ENCODE assay signal across 20 cellular contexts in the genomic region with DNA sequence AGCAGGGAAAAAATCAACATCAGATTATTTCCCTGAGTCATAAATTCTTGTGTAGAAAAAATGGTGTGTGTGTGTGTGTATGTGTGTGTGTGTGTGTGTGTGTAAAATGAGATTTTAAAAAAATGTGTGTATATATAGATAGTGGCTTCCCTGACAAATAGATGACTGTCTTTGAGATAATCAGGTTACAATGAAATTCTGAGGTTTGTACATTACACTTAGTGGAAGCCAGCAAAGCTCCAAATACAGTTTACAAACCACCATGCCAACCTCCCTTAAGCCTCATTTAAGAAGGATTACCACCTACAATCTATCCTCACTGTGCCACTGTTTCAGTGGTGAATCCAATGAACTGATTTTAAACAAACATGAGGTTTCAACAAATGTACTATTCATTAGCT.
A peak's percentile ranks its signal among the peaks of the same experiment; 100 is the strongest.
DNase-seq lines count a peak whose midpoint lies in the region; ATAC-seq, FAIRE-seq and TF ChIP-seq lines count a peak whose summit lies in the region.
"Had no signal": no experiment of that assay in that cellular context is flagged by ENCODE, and none has a peak within 500 bp of the region (broad histone marks: within the 10 kb centered on the region; RNA-seq: fewer than 3 reads in every experiment).

No MANE protein-coding gene starts in this region.

- intact Hi-C loops in K562 (cut with micrococcal nuclease): no loop called here

- CTCF ChIA-PET in K562 (lab: Yijun Ruan, JAX; ENCODE audit: low intra/inter-chr PET ratio): no interaction called here

- FAIRE-seq in GM12891 (lab: Jason Lieb, UNC) (peak; percentile 23), K562 (lab: Jason Lieb, UNC) (peak; percentile 15)

- H3K27ac ChIP-seq in K562 (ENCODE audit: extremely low read depth, low read depth, low read length): no peak overlapping the region
- peak overlapping the region; percentile 71 for H3K27ac ChIP-seq in neutrophil
- H3K27ac ChIP-seq: hepatocyte, lower lobe of right lung, skin epidermis, vagina had no signal

- H3K9me3 ChIP-seq in K562 (replicated peaks; ENCODE audit: control insufficient read depth, insufficient read depth, low read depth, low read length): no peaks in the 10 kb centered on the region
- no peaks in the 10 kb centered on the region for H3K9me3 ChIP-seq in neutrophil
- H3K9me3 ChIP-seq: lower lobe of right lung, vagina had no signal

- no peak overlapping the region for H3K9ac ChIP-seq in K562 (ENCODE audit: insufficient read depth in 1 of 2, low read depth in 2 of 2, low read length in 2 of 2)

- no peak for TF ChIP-seq POLR2A in GM12891 (IDR thresholded peaks at IDR 0.05; ENCODE audit: low read depth, low read length)
- no peak for TF ChIP-seq POLR2A in K562 (conservative IDR thresholded peaks at IDR 0.05)

- in situ Hi-C loops in K562 (cut with MboI): no loop called here

- no TSS peak for BruUV-seq in K562 (replicated peaks; lab: Mats Ljungman, UMichigan)

- H2AFZ ChIP-seq in K562 (ENCODE audit: low read depth, low read length): no peak overlapping the region
- H2AFZ ChIP-seq: hepatocyte had no signal

- no peak overlapping the region for H3K4me2 ChIP-seq in K562 (ENCODE audit: insufficient read depth, low read length)
- H3K4me2 ChIP-seq: hepatocyte had no signal

- TF ChIP-seq CTCF in K562 (IDR thresholded peaks at IDR 0.05 in 2 of 3, conservative IDR thresholded peaks at IDR 0.05 in 1 of 3; ENCODE audit: insufficient read depth in 2 of 3, low read depth in 1 of 3, low read length in 3 of 3) (no peak), neutrophil (IDR thresholded peaks at IDR 0.05) (no peak)

- H3K4me3 ChIP-seq in K562 (no peak overlapping the region), neutrophil (ENCODE audit: low read depth in 1 of 2, low read length in 1 of 2) (no peak overlapping the region)
- H3K4me3 ChIP-seq: hepatocyte, lower lobe of right lung, skin epidermis, vagina had no signal

- DNase-seq in GM12891 (ENCODE audit: insufficient read length, low spot score) (no peak), LHCN-M2 (ENCODE audit: low read depth) (peak; percentile 28), K562 (ENCODE audit: extremely low read depth in 1 of 4, low spot score in 3 of 4) (no peak)
- DNase-seq: activated CD4-positive, alpha-beta memory T cell treated with anti-CD3 and anti-CD28 coated beads for 36 hours; activated naive CD8-positive, alpha-beta T cell treated with anti-CD3 and anti-CD28 coated beads, Interleukin-2, amount 50 U/mL, for 24 hours; activated T-cell treated with anti-CD3 and anti-CD28 coated beads, Interleukin-2, amount 50 U/mL, for 48 hours; Calu3; effector memory CD8-positive, alpha-beta T cell; lower lobe of right lung; MM.1S; NCI-H146; posterior cingulate gyrus; stimulated activated CD4-positive, alpha-beta T cell treated with anti-CD3 and anti-CD28 coated beads, Interleukin-4, amount 100 ng/mL, for 1 hour had no signal

- H4K20me1 ChIP-seq in K562 (replicated peaks; ENCODE audit: control insufficient read depth, insufficient read depth, low read length): peaks cover 16% of the 10 kb centered on the region; the same call in 1 of the 2 replicates

- no peak for ATAC-seq in K562
- ATAC-seq in HG03469 (IDR thresholded peaks at IDR 0.05; ENCODE audit: unreplicated experiment): no peak
- ATAC-seq in HG03432 (IDR thresholded peaks at IDR 0.05; ENCODE audit: unreplicated experiment): no peak
- ATAC-seq in GM21717 (IDR thresholded peaks at IDR 0.05; ENCODE audit: unreplicated experiment): no peak
- ATAC-seq: activated naive CD8-positive, alpha-beta T cell treated with anti-CD3 and anti-CD28 coated beads, Interleukin-2, amount 50 U/mL, for 24 hours; effector memory CD8-positive, alpha-beta T cell; lower lobe of right lung had no signal

- TF ChIP-seq RAD21 in K562 (CRISPR knock-in tag; conservative IDR thresholded peaks at IDR 0.05 in 1 of 2, IDR thresholded peaks at IDR 0.05 in 1 of 2): no peak

- H3K79me2 ChIP-seq in K562 (ENCODE audit: control insufficient read depth, insufficient read depth, low read length): peaks cover 98% of the 10 kb centered on the region

- H3K27me3 ChIP-seq in K562 (ENCODE audit: control insufficient read depth in 2 of 2, insufficient read depth in 2 of 2, low read length in 2 of 2) (no peaks in the 10 kb centered on the region), neutrophil (no peaks in the 10 kb centered on the region)
- H3K27me3 ChIP-seq: hepatocyte, vagina had no signal

- POLR2A ChIA-PET in K562 (lab: Yijun Ruan, JAX): interaction anchor here (1.0 to 1.9 kb wide), 4 partner anchors 12 to 74 kb away, joined by 3 to 7 read pairs (median 4); no protein-coding TSS in a partner anchor

- H3K36me3 ChIP-seq in K562 (ENCODE audit: control insufficient read depth, insufficient read depth, low read length) (peaks cover 2% of the 10 kb centered on the region; the same call in 1 of the 3 replicates), neutrophil (no peaks in the 10 kb centered on the region)
- H3K36me3 ChIP-seq: lower lobe of right lung, vagina had no signal

- TF ChIP-seq EP300 in K562 (IDR thresholded peaks at IDR 0.05; ENCODE audit: low read length): no peak

- H3K9me1 ChIP-seq in K562 (ENCODE audit: control insufficient read depth, insufficient read depth, low read length): no peaks in the 10 kb centered on the region

- H3K4me1 ChIP-seq in K562 (replicated peaks in 1 of 2; ENCODE audit: control insufficient read depth in 2 of 2, insufficient read depth in 2 of 2, low read length in 2 of 2) (peaks cover 7 to 31% of the 10 kb centered on the region in 2 experiments; a peak in 3 of 5 replicates), neutrophil (ENCODE audit: control insufficient read depth in 1 of 2, insufficient read depth in 1 of 2, low read depth in 1 of 2, low read length in 1 of 2) (peaks cover 71 to 73% of the 10 kb centered on the region in 2 experiments)

TF ChIP-seq in GM12891, 5 proteins besides CTCF, POLR2A, EP300 and RAD21:
- no peak for TF ChIP-seq POLR2AphosphoS5 (IDR thresholded peaks at IDR 0.05; ENCODE audit: low read depth, low read length)
- TF ChIP-seq SPI1 (IDR thresholded peaks at IDR 0.05; ENCODE audit: low read depth, low read length): no peak
- no peak for TF ChIP-seq TAF1 (IDR thresholded peaks at IDR 0.05; ENCODE audit: low read depth, low read length)
- no peak for TF ChIP-seq PAX5 (IDR thresholded peaks at IDR 0.05; ENCODE audit: insufficient read depth, low read length, severe bottlenecking)
- TF ChIP-seq POU2F2 (IDR thresholded peaks at IDR 0.05; ENCODE audit: low read depth, low read length): no peak
TF ChIP-seq in GM12891: peak in this region for 0.

TF ChIP-seq in K562, 482 proteins besides CTCF, POLR2A, EP300 and RAD21 (continues in another document):
- TF ChIP-seq KDM1A (IDR thresholded peaks at IDR 0.05): peak; percentile 56 to 63; a peak in 2 of 4 replicates
- no peak for TF ChIP-seq MEF2A (IDR thresholded peaks at IDR 0.05; ENCODE audit: control insufficient read depth, low read depth, low read length)
- TF ChIP-seq, protein P1, sequence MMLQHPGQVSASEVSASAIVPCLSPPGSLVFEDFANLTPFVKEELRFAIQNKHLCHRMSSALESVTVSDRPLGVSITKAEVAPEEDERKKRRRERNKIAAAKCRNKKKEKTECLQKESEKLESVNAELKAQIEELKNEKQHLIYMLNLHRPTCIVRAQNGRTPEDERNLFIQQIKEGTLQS (IDR thresholded peaks at IDR 0.05): 0 out of 2 replicates have a peak, but pooled peaks have one; percentile 13
- TF ChIP-seq, protein P1 (CRISPR knock-in tag; conservative IDR thresholded peaks at IDR 0.05): no peak
- 0 out of 2 replicates have a peak, but pooled peaks have one; percentile 42 for TF ChIP-seq SMARCA4 (IDR thresholded peaks at IDR 0.05)
- no peak for TF ChIP-seq YY1 (IDR thresholded peaks at IDR 0.05; ENCODE audit: borderline replicate concordance in 1 of 3, control insufficient read depth in 1 of 3, extremely low read depth in 1 of 3, insufficient read depth in 3 of 3, insufficient read length in 1 of 3, insufficient replicate concordance in 2 of 3, low read depth in 1 of 3, low read length in 2 of 3)
- TF ChIP-seq ZNF12 (CRISPR knock-in tag; IDR thresholded peaks at IDR 0.05): no peak
- TF ChIP-seq NFE2 (IDR thresholded peaks at IDR 0.05; ENCODE audit: low read depth): 0 out of 2 replicates have a peak, but pooled peaks have one; percentile 10
- TF ChIP-seq MAZ (CRISPR knock-in tag; conservative IDR thresholded peaks at IDR 0.05 in 1 of 2, IDR thresholded peaks at IDR 0.05 in 1 of 2): no peak
- TF ChIP-seq DPF2 (IDR thresholded peaks at IDR 0.05): peak; percentile 44; the same call in 1 of the 2 replicates
- no peak for TF ChIP-seq MYC (IDR thresholded peaks at IDR 0.05; ENCODE audit: low read depth, low read length)
- TF ChIP-seq MYC (CRISPR knock-in tag; IDR thresholded peaks at IDR 0.05; ENCODE audit: borderline replicate concordance, low read depth): no peak
- no peak for TF ChIP-seq HIVEP1 (CRISPR knock-in tag; IDR thresholded peaks at IDR 0.05)
- TF ChIP-seq POLR3A (IDR thresholded peaks at IDR 0.05; ENCODE audit: borderline replicate concordance, extremely low read depth, insufficient read depth, insufficient read length): no peak
- TF ChIP-seq ESRRB (CRISPR knock-in tag; IDR thresholded peaks at IDR 0.05; ENCODE audit: borderline replicate concordance): no peak
